13 cellular contexts compared by ENCODE assay signal in genomic region chr5:74199005-74199404, GRCh38.
A peak's percentile ranks its signal among the peaks of the same experiment; 100 is the strongest.
DNase-seq lines count a peak whose midpoint lies in the region; ATAC-seq lines count a peak whose summit lies in the region.
"Had no signal": no experiment of that assay in that cellular context is flagged by ENCODE, and none has a peak within 500 bp of the region (broad histone marks: within the 10 kb centered on the region; RNA-seq: fewer than 3 reads in every experiment).

No MANE protein-coding gene starts in this region.

- H3K9me3 Mint-ChIP-seq in activated T-cell treated with anti-CD3 and anti-CD28 coated beads, Interleukin-2, amount 50 U/mL, for 72 hours = peaks cover 0 to 4% of the 10 kb centered on the region in 2 donors
- no peaks in the 10 kb centered on the region for H3K9me3 Mint-ChIP-seq in stimulated activated naive CD8-positive, alpha-beta T cell treated with anti-CD3 and anti-CD28 coated beads, Interleukin-15, amount 100 ng/mL, for 72 hours
- H3K9me3 Mint-ChIP-seq: dendritic cell treated with granulocyte-macrophage colony-stimulating factor and Interleukin-4, amounts not matched to agents 40 ng/mL and 50 ng/mL, for 4 days had no signal

- peaks cover 25% of the 10 kb centered on the region for H3K27me3 Mint-ChIP-seq in activated T-cell treated with anti-CD3 and anti-CD28 coated beads, Interleukin-2, amount 50 U/mL, for 72 hours (ENCODE audit: low read depth)
- peaks cover 6% of the 10 kb centered on the region for H3K27me3 Mint-ChIP-seq in stimulated activated naive CD8-positive, alpha-beta T cell treated with anti-CD3 and anti-CD28 coated beads, Interleukin-15, amount 100 ng/mL, for 72 hours

- ATAC-seq in HG02610 (IDR thresholded peaks at IDR 0.05; ENCODE audit: unreplicated experiment) = peak; percentile 35
- peak; percentile 73 to 80 for ATAC-seq in activated T-cell treated with anti-CD3 and anti-CD28 coated beads, Interleukin-2, amount 50 U/mL, for 72 hours (replicated peaks in 1 of 2)
- peak; percentile 62 for ATAC-seq in stimulated activated naive CD8-positive, alpha-beta T cell treated with anti-CD3 and anti-CD28 coated beads, Interleukin-15, amount 100 ng/mL, for 72 hours
- ATAC-seq in GM18517 (IDR thresholded peaks at IDR 0.05; ENCODE audit: unreplicated experiment) = no peak
- no peak for ATAC-seq in HG02970 (IDR thresholded peaks at IDR 0.05; ENCODE audit: low FRiP score, unreplicated experiment)

- H3K4me3 Mint-ChIP-seq in activated T-cell treated with anti-CD3 and anti-CD28 coated beads, Interleukin-2, amount 50 U/mL, for 72 hours = no peak overlapping the region
- no peak overlapping the region for H3K4me3 Mint-ChIP-seq in stimulated activated naive CD8-positive, alpha-beta T cell treated with anti-CD3 and anti-CD28 coated beads, Interleukin-15, amount 100 ng/mL, for 72 hours
- H3K4me3 Mint-ChIP-seq: activated naive CD8-positive, alpha-beta T cell treated with anti-CD3 and anti-CD28 coated beads, Interleukin-2, amount 10 ng/mL, durations not matched to agents 7 days and 5 days; dendritic cell treated with granulocyte-macrophage colony-stimulating factor and Interleukin-4, amounts not matched to agents 40 ng/mL and 50 ng/mL, for 4 days had no signal

- peak; percentile 6 for DNase-seq in stimulated activated CD4-positive, alpha-beta T cell treated with anti-CD3 and anti-CD28 coated beads, Interleukin-1b, Interleukin-23, amount 100 ng/mL, for 48 hours
- DNase-seq in stimulated activated CD4-positive, alpha-beta T cell treated with anti-CD3 and anti-CD28 coated beads, Interleukin-4, amount 100 ng/mL, for 4 hours = no peak
- DNase-seq in activated T-cell treated with anti-CD3 and anti-CD28 coated beads, Interleukin-2, amount 50 U/mL, for 72 hours = peak; percentile 18 to 38
- DNase-seq in stimulated activated naive CD8-positive, alpha-beta T cell treated with anti-CD3 and anti-CD28 coated beads, Interleukin-15, amount 100 ng/mL, for 72 hours = no peak
- no peak for DNase-seq in hepatic stellate cell (ENCODE audit: low spot score)
- DNase-seq: activated naive CD8-positive, alpha-beta T cell treated with anti-CD3 and anti-CD28 coated beads, Interleukin-2, amount 10 ng/mL, durations not matched to agents 7 days and 5 days; MV-4-11; NCI-H446 treated with DMSO at 0.1 percent for 48 hours; substantia nigra had no signal

- no peak overlapping the region for H3K27ac Mint-ChIP-seq in activated T-cell treated with anti-CD3 and anti-CD28 coated beads, Interleukin-2, amount 50 U/mL, for 72 hours
- H3K27ac Mint-ChIP-seq in stimulated activated naive CD8-positive, alpha-beta T cell treated with anti-CD3 and anti-CD28 coated beads, Interleukin-15, amount 100 ng/mL, for 72 hours = no peak overlapping the region
- H3K27ac Mint-ChIP-seq: activated naive CD8-positive, alpha-beta T cell treated with anti-CD3 and anti-CD28 coated beads, Interleukin-2, amount 10 ng/mL, durations not matched to agents 7 days and 5 days; dendritic cell treated with granulocyte-macrophage colony-stimulating factor and Interleukin-4, amounts not matched to agents 40 ng/mL and 50 ng/mL, for 4 days had no signal

- peaks cover 23% of the 10 kb centered on the region for H3K4me1 Mint-ChIP-seq in activated T-cell treated with anti-CD3 and anti-CD28 coated beads, Interleukin-2, amount 50 U/mL, for 72 hours (ENCODE audit: low read depth)
- peaks cover 16% of the 10 kb centered on the region for H3K4me1 Mint-ChIP-seq in stimulated activated naive CD8-positive, alpha-beta T cell treated with anti-CD3 and anti-CD28 coated beads, Interleukin-15, amount 100 ng/mL, for 72 hours

- no peaks in the 10 kb centered on the region for H3K36me3 Mint-ChIP-seq in activated T-cell treated with anti-CD3 and anti-CD28 coated beads, Interleukin-2, amount 50 U/mL, for 72 hours (ENCODE audit: insufficient read depth in 2 of 2)
- H3K36me3 Mint-ChIP-seq: activated naive CD8-positive, alpha-beta T cell treated with anti-CD3 and anti-CD28 coated beads, Interleukin-2, amount 10 ng/mL, durations not matched to agents 7 days and 5 days had no signal

Comparison
In these comparisons a context has a peak if more than half of its experiments do, and no peak if none do; other contexts are left out.
1. DNase-seq: peak in stimulated activated CD4-positive, alpha-beta T cell treated with anti-CD3 and anti-CD28 coated beads, Interleukin-1b, Interleukin-23, amount 100 ng/mL, for 48 hours (single experiment) and activated T-cell treated with anti-CD3 and anti-CD28 coated beads, Interleukin-2, amount 50 U/mL, for 72 hours (2 of 2); none in stimulated activated CD4-positive, alpha-beta T cell treated with anti-CD3 and anti-CD28 coated beads, Interleukin-4, amount 100 ng/mL, for 4 hours (0 of 2), stimulated activated naive CD8-positive, alpha-beta T cell treated with anti-CD3 and anti-CD28 coated beads, Interleukin-15, amount 100 ng/mL, for 72 hours (0 of 2) and hepatic stellate cell (single experiment).
2. ATAC-seq: peak in HG02610 (single experiment), activated T-cell treated with anti-CD3 and anti-CD28 coated beads, Interleukin-2, amount 50 U/mL, for 72 hours (2 of 2) and stimulated activated naive CD8-positive, alpha-beta T cell treated with anti-CD3 and anti-CD28 coated beads, Interleukin-15, amount 100 ng/mL, for 72 hours (single experiment); none in GM18517 (single experiment) and HG02970 (single experiment).